In genomic region chr6:16684896-16685554, GRCh38 we compare ENCODE assay signal across 8 cellular contexts.
A peak's percentile ranks its signal among the peaks of the same experiment; 100 is the strongest.
DNase-seq lines count a peak whose midpoint lies in the region; ATAC-seq and TF ChIP-seq lines count a peak whose summit lies in the region.

No MANE protein-coding gene starts in this region.

- H3K27ac ChIP-seq in brain microvascular endothelial cell: peak overlapping the region; percentile 39

- DNase-seq in AG20443 (ENCODE audit: low spot score) (peak; percentile 38), T-helper 2 cell (peak in 3 of 5 experiments; percentile 58 to 86 (median 75)), brain microvascular endothelial cell (peak; percentile 90), superior temporal gyrus (ENCODE audit: extremely low spot score) (no peak), DMS114 treated with DMSO at 0.1 percent for 48 hours (lab: John Stamatoyannopoulos, UW; ENCODE audit: unreplicated experiment) (no peak)
- DNase-seq in stimulated activated CD4-positive, alpha-beta T cell treated with anti-CD3 and anti-CD28 coated beads, Interleukin-4, amount 100 ng/mL, for 48 hours (ENCODE audit: low read depth in 2 of 2): peak; percentile 78 to 92

- H3K27me3 ChIP-seq in brain microvascular endothelial cell (replicated peaks): no peaks in the 10 kb centered on the region

- ATAC-seq in GM21737 (IDR thresholded peaks at IDR 0.05; ENCODE audit: unreplicated experiment) (peak; percentile 65), GM19467 (IDR thresholded peaks at IDR 0.05; ENCODE audit: unreplicated experiment) (no peak)

- no peaks in the 10 kb centered on the region for H3K36me3 ChIP-seq in brain microvascular endothelial cell (replicated peaks)

- in situ Hi-C loops in brain microvascular endothelial cell (cut with HindIII; ENCODE audit: low pct_ligation_motif_present, low sequenced_read_pairs): no loop called here

- TF ChIP-seq CTCF in brain microvascular endothelial cell (IDR thresholded peaks at IDR 0.05; ENCODE audit: low read depth, low read length, missing control alignments): no peak

- no peak overlapping the region for H3K4me3 ChIP-seq in brain microvascular endothelial cell (ENCODE audit: low read depth, low read length)

Comparison
In these comparisons a context has a peak if more than half of its experiments do, and no peak if none do; other contexts are left out.
1. DNase-seq: peak in AG20443 (single experiment), T-helper 2 cell (3 of 5), brain microvascular endothelial cell (single experiment) and stimulated activated CD4-positive, alpha-beta T cell treated with anti-CD3 and anti-CD28 coated beads, Interleukin-4, amount 100 ng/mL, for 48 hours (2 of 2); none in superior temporal gyrus (single experiment) and DMS114 treated with DMSO at 0.1 percent for 48 hours (single experiment).